In genomic region chr3:183692436-183692835, GRCh38 we compare ENCODE assay signal across 16 cellular contexts. TPM values are rescaled to one million over a fixed set of nuclear protein-coding genes. Genes with fewer than 3 reads are reported as not detected.
DNase-seq lines count a peak whose midpoint lies in the region; TF ChIP-seq lines count a peak whose summit lies in the region.
"Had no signal": no experiment of that assay in that cellular context is flagged by ENCODE, and none has a peak within 500 bp of the region (broad histone marks: within the 10 kb centered on the region; RNA-seq: fewer than 3 reads in every experiment).

No MANE protein-coding gene starts in this region.

- peaks cover 4% of the 10 kb centered on the region for H3K4me1 Mint-ChIP-seq in type B pancreatic cell (ENCODE audit: unreplicated experiment)
- peaks cover 5% of the 10 kb centered on the region for H3K4me1 Mint-ChIP-seq in T-helper 2 cell treated with Interferon-gamma antibody and Interleukin-4, amounts not matched to agents 5 μg/mL and 100 μg/mL, for 36 hours (ENCODE audit: low read depth)

- no peaks in the 10 kb centered on the region for H3K27me3 Mint-ChIP-seq in type B pancreatic cell
- no peaks in the 10 kb centered on the region for H3K27me3 Mint-ChIP-seq in T-helper 2 cell treated with Interferon-gamma antibody and Interleukin-4, amounts not matched to agents 5 μg/mL and 100 μg/mL, for 36 hours (ENCODE audit: low read depth)
- H3K27me3 Mint-ChIP-seq: B cell had no signal

- no peaks in the 10 kb centered on the region for H3K36me3 Mint-ChIP-seq in type B pancreatic cell
- H3K36me3 Mint-ChIP-seq in T-helper 2 cell treated with Interferon-gamma antibody and Interleukin-4, amounts not matched to agents 5 μg/mL and 100 μg/mL, for 36 hours (ENCODE audit: low read depth) = no peaks in the 10 kb centered on the region

- no peak overlapping the region for H3K4me3 Mint-ChIP-seq in type B pancreatic cell
- no peak overlapping the region for H3K4me3 Mint-ChIP-seq in T-helper 2 cell treated with Interferon-gamma antibody and Interleukin-4, amounts not matched to agents 5 μg/mL and 100 μg/mL, for 36 hours
- H3K4me3 Mint-ChIP-seq: B cell; CD8-positive, alpha-beta memory T cell had no signal

- no peaks in the 10 kb centered on the region for H3K9me3 Mint-ChIP-seq in type B pancreatic cell
- H3K9me3 Mint-ChIP-seq in T-helper 2 cell treated with Interferon-gamma antibody and Interleukin-4, amounts not matched to agents 5 μg/mL and 100 μg/mL, for 36 hours = no peaks in the 10 kb centered on the region
- H3K9me3 Mint-ChIP-seq: CD8-positive, alpha-beta memory T cell had no signal

- H3K27ac Mint-ChIP-seq in type B pancreatic cell = peak overlapping the region; percentile 65
- H3K27ac Mint-ChIP-seq in T-helper 2 cell treated with Interferon-gamma antibody and Interleukin-4, amounts not matched to agents 5 μg/mL and 100 μg/mL, for 36 hours = no peak overlapping the region
- H3K27ac Mint-ChIP-seq: B cell; CD8-positive, alpha-beta memory T cell had no signal

- DNase-seq in NCI-H146 (lab: John Stamatoyannopoulos, UW) (peak; percentile 14), NCI-H146 treated with DMSO at 0.1 percent for 48 hours (lab: John Stamatoyannopoulos, UW; ENCODE audit: unreplicated experiment) (no peak), RPMI7951 (ENCODE audit: low read depth) (peak; percentile 26), left kidney (ENCODE audit: low read depth, low spot score) (peak; percentile 45), type B pancreatic cell (ENCODE audit: extremely low spot score, unreplicated experiment) (no peak), LoVo (ENCODE audit: low spot score) (no peak)
- DNase-seq in activated CD4-positive, alpha-beta T cell treated with anti-CD3 and anti-CD28 coated beads for 48 hours = no peak
- no peak for DNase-seq in T-helper 2 cell treated with Interferon-gamma antibody and Interleukin-4, amounts not matched to agents 5 μg/mL and 100 μg/mL, for 36 hours (ENCODE audit: low spot score)
- DNase-seq: CD8-positive, alpha-beta memory T cell; DND-41; GDM1; Karpas-422; NCI-H1930; NCI-H510A treated with DMSO at 0.1 percent for 48 hours; SIG-M5 had no signal

- TF ChIP-seq CTCF in type B pancreatic cell (conservative IDR thresholded peaks at IDR 0.05) = no peak

RNA-seq across cellular contexts. Expression of gene YEATS2, which starts 5.2 kb away (rescaled TPM):
- total RNA-seq in RPMI7951 (2014; rRNA removed; shearing (Covaris generic)) = 32.0 and 33.2 TPM in 2 replicates
- 47.6 and 52.5 TPM in 2 replicates for total RNA-seq in type B pancreatic cell (ENCODE audit: low replicate concordance)

RNA-seq across cellular contexts. Expression of gene KLHL24, which starts 57.0 kb away (rescaled TPM):
- total RNA-seq in RPMI7951 (2014; rRNA removed; shearing (Covaris generic)) = 27.5 and 29.0 TPM in 2 replicates
- total RNA-seq in type B pancreatic cell (ENCODE audit: low replicate concordance) = 77.3 and 86.4 TPM in 2 replicates

Comparison
In these comparisons a context has a peak if more than half of its experiments do, and no peak if none do; other contexts are left out.
1. DNase-seq: peak in NCI-H146 (single experiment), RPMI7951 (single experiment) and left kidney (single experiment); none in NCI-H146 treated with DMSO at 0.1 percent for 48 hours (single experiment), type B pancreatic cell (single experiment), LoVo (single experiment), activated CD4-positive, alpha-beta T cell treated with anti-CD3 and anti-CD28 coated beads for 48 hours (single experiment) and T-helper 2 cell treated with Interferon-gamma antibody and Interleukin-4, amounts not matched to agents 5 μg/mL and 100 μg/mL, for 36 hours (single experiment).